18 cellular contexts compared by ENCODE assay signal in the genomic region with DNA sequence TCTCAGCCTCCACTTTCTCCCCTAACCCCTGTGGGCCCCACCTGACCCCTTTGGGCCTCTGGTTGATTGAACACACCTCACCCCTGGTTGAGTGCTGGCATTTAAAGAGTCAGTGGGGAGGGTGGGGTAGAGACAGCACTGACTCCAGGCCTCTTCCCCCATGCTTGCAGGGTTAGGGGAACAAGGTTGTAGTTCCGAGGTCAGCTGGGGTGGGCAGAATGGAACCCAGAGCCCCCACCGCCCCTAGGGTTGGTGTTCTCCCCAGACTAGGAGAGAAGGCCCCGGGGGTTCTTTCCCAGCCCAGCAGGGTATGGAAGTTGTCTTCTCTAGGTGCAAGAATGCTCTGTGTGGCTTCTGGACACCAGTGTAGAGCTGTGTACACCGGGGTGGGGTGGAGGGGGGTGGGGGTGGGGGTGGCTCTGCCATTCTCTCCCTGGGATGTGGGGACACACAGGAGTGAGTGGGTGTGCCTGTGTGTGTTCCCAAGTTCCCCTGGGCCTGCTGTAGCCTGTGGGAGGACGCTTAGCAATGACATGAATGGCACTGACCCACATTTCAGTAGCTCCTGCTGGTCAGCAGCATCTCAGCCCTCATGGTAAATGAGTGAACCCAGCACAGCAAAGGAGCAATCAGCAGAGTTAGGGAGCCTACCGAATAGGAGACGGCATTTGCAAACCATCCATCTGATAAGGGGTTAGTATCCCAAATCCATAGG. TPM values are rescaled to one million over a fixed set of nuclear protein-coding genes. Genes with fewer than 3 reads are reported as not detected.
DNase-seq lines count a peak whose midpoint lies in the region; ATAC-seq and TF ChIP-seq lines count a peak whose summit lies in the region.
"Had no signal": no experiment of that assay in that cellular context is flagged by ENCODE, and none has a peak within 500 bp of the region (broad histone marks: within the 10 kb centered on the region; RNA-seq: fewer than 3 reads in every experiment).

No MANE protein-coding gene starts in this region.

- no peak overlapping the region for H3K4me3 ChIP-seq in HEK293 (ENCODE audit: low read depth, low read length)
- no peak overlapping the region for H3K4me3 ChIP-seq in sigmoid colon
- H3K4me3 ChIP-seq in spleen = no peak overlapping the region
- H3K4me3 ChIP-seq: HAP-1 had no signal

- no peak overlapping the region for H3K27ac ChIP-seq in HEK293 (ENCODE audit: extremely low read depth, low read depth, low read length)
- H3K27ac ChIP-seq in sigmoid colon = no peak overlapping the region
- H3K27ac ChIP-seq in spleen = no peak overlapping the region
- H3K27ac ChIP-seq: 22Rv1, HL-60 had no signal

- H3K36me3 ChIP-seq in HEK293 (ENCODE audit: control insufficient read depth in 2 of 2, insufficient read depth in 1 of 2, low read length in 2 of 2) = peaks cover 0 to 19% of the 10 kb centered on the region in 2 experiments; a peak in 1 of 3 replicates
- H3K36me3 ChIP-seq in sigmoid colon = peaks cover 0 to 54% (median 0%) of the 10 kb centered on the region in 4 donors
- peaks cover 0 to 57% (median 1%) of the 10 kb centered on the region in 6 donors for H3K36me3 ChIP-seq in spleen
- H3K36me3 ChIP-seq: HAP-1 had no signal

- H3K27me3 ChIP-seq in sigmoid colon (no peaks in the 10 kb centered on the region), spleen (replicated peaks in 1 of 7) (no peaks in the 10 kb centered on the region)

- no peak for TF ChIP-seq CTCF in HEK293 (tag by site-specific recombination; IDR thresholded peaks at IDR 0.05)
- no peak for TF ChIP-seq CTCF in chondrocyte (IDR thresholded peaks at IDR 0.05)
- no peak for TF ChIP-seq CTCF in sigmoid colon (IDR thresholded peaks at IDR 0.05)
- no peak for TF ChIP-seq CTCF in spleen (IDR thresholded peaks at IDR 0.05 in 8 of 11, conservative IDR thresholded peaks at IDR 0.05 in 3 of 11)

- intact Hi-C loops in sigmoid colon (cut with DNase I) (no loop called here), spleen (cut with DNase I; ENCODE audit: low total_unique reads) (no loop called here)

- H3K4me3 Mint-ChIP-seq in activated naive CD8-positive, alpha-beta T cell treated with anti-CD3 and anti-CD28 coated beads, Interleukin-2, amount 10 ng/mL, durations not matched to agents 7 days and 5 days = peak overlapping the region; percentile 29
- H3K4me3 Mint-ChIP-seq in activated naive CD8-positive, alpha-beta T cell treated with anti-CD3 and anti-CD28 coated beads for 36 hours = no peak overlapping the region
- H3K4me3 Mint-ChIP-seq in chondrocyte (ENCODE audit: unreplicated experiment) = no peak overlapping the region
- H3K4me3 Mint-ChIP-seq: CD4-positive, CD25-positive, alpha-beta regulatory T cell; HFFc6 had no signal

- 87 to 92% methylated on average over 7 of the region's 7 CpGs for WGBS in sigmoid colon, 2 donors
- 76 to 89% (median 87%) methylated on average over 6 to 7 of the region's 7 CpGs for WGBS in spleen, 5 donors

- CTCF ChIA-PET in HEK293 (lab: Yijun Ruan, JAX) = interaction anchor here (0.6 kb wide), 1 partner anchor 10 kb away, joined by 3 read pairs; no protein-coding TSS in a partner anchor

- H3K27me3 Mint-ChIP-seq in activated naive CD8-positive, alpha-beta T cell treated with anti-CD3 and anti-CD28 coated beads, Interleukin-2, amount 10 ng/mL, durations not matched to agents 7 days and 5 days = peaks cover 3% of the 10 kb centered on the region
- H3K27me3 Mint-ChIP-seq in activated naive CD8-positive, alpha-beta T cell treated with anti-CD3 and anti-CD28 coated beads for 36 hours = no peaks in the 10 kb centered on the region
- no peaks in the 10 kb centered on the region for H3K27me3 Mint-ChIP-seq in chondrocyte (ENCODE audit: low read depth)
- H3K27me3 Mint-ChIP-seq: CD4-positive, CD25-positive, alpha-beta regulatory T cell had no signal

- H3K4me1 ChIP-seq in HEK293 (ENCODE audit: control insufficient read depth, insufficient read depth, low read length) = no peaks in the 10 kb centered on the region
- H3K4me1 ChIP-seq in sigmoid colon = no peaks in the 10 kb centered on the region
- peaks cover 0 to 29% (median 8%) of the 10 kb centered on the region in 6 donors for H3K4me1 ChIP-seq in spleen
- H3K4me1 ChIP-seq: HAP-1 had no signal

- no peaks in the 10 kb centered on the region for H3K9me3 Mint-ChIP-seq in activated naive CD8-positive, alpha-beta T cell treated with anti-CD3 and anti-CD28 coated beads, Interleukin-2, amount 10 ng/mL, durations not matched to agents 7 days and 5 days
- no peaks in the 10 kb centered on the region for H3K9me3 Mint-ChIP-seq in activated naive CD8-positive, alpha-beta T cell treated with anti-CD3 and anti-CD28 coated beads for 36 hours
- no peaks in the 10 kb centered on the region for H3K9me3 Mint-ChIP-seq in chondrocyte (ENCODE audit: low read depth)
- H3K9me3 Mint-ChIP-seq: CD4-positive, CD25-positive, alpha-beta regulatory T cell; HFFc6 had no signal

- TF ChIP-seq EP300 in sigmoid colon (IDR thresholded peaks at IDR 0.05) = no peak

- no peak for DNase-seq in activated naive CD8-positive, alpha-beta T cell treated with anti-CD3 and anti-CD28 coated beads, Interleukin-2, amount 10 ng/mL, durations not matched to agents 7 days and 5 days
- DNase-seq in activated naive CD8-positive, alpha-beta T cell treated with anti-CD3 and anti-CD28 coated beads for 36 hours = no peak
- peak; percentile 54 for DNase-seq in chondrocyte (ENCODE audit: low spot score)
- peak; percentile 32 for DNase-seq in sigmoid colon
- DNase-seq in spleen = no peak
- DNase-seq in NCI-H2029 (lab: John Stamatoyannopoulos, UW) = no peak
- DNase-seq: Calu3; CD4-positive, CD25-positive, alpha-beta regulatory T cell; DMS 273 treated with DMSO at 0.1 percent for 48 hours; HFFc6 had no signal

- TF ChIP-seq POLR2A in sigmoid colon (IDR thresholded peaks at IDR 0.05) (no peak), spleen (IDR thresholded peaks at IDR 0.05) (no peak)

- ATAC-seq in activated naive CD8-positive, alpha-beta T cell treated with anti-CD3 and anti-CD28 coated beads, Interleukin-2, amount 10 ng/mL, durations not matched to agents 7 days and 5 days (ENCODE audit: low read depth) = no peak
- no peak for ATAC-seq in GM19328 (IDR thresholded peaks at IDR 0.05; ENCODE audit: unreplicated experiment)

- POLR2A ChIA-PET in activated naive CD8-positive, alpha-beta T cell treated with anti-CD3 and anti-CD28 coated beads, Interleukin-2, amount 10 ng/mL, durations not matched to agents 7 days and 5 days (lab: Charles Lee) = interaction anchor here (0.6 to 1.2 kb wide), 2 partner anchors 9 to 32 kb away, joined by 4 to 5 read pairs; no protein-coding TSS in a partner anchor
- POLR2A ChIA-PET in HEK293 (lab: Yijun Ruan, JAX) = no interaction called here

- H3K9me3 ChIP-seq in HEK293 (ENCODE audit: control insufficient read depth, insufficient read depth, low read depth, low read length) (no peaks in the 10 kb centered on the region), sigmoid colon (no peaks in the 10 kb centered on the region), spleen (no peaks in the 10 kb centered on the region)
- H3K9me3 ChIP-seq: HAP-1 had no signal

- H3K36me3 Mint-ChIP-seq in activated naive CD8-positive, alpha-beta T cell treated with anti-CD3 and anti-CD28 coated beads, Interleukin-2, amount 10 ng/mL, durations not matched to agents 7 days and 5 days = no peaks in the 10 kb centered on the region
- H3K36me3 Mint-ChIP-seq in activated naive CD8-positive, alpha-beta T cell treated with anti-CD3 and anti-CD28 coated beads for 36 hours = no peaks in the 10 kb centered on the region
- H3K36me3 Mint-ChIP-seq in chondrocyte (ENCODE audit: low read depth) = no peaks in the 10 kb centered on the region
- H3K36me3 Mint-ChIP-seq: CD4-positive, CD25-positive, alpha-beta regulatory T cell had no signal

- peaks cover 31% of the 10 kb centered on the region for H3K4me1 Mint-ChIP-seq in activated naive CD8-positive, alpha-beta T cell treated with anti-CD3 and anti-CD28 coated beads, Interleukin-2, amount 10 ng/mL, durations not matched to agents 7 days and 5 days
- peaks cover 8% of the 10 kb centered on the region for H3K4me1 Mint-ChIP-seq in activated naive CD8-positive, alpha-beta T cell treated with anti-CD3 and anti-CD28 coated beads for 36 hours
- H3K4me1 Mint-ChIP-seq in chondrocyte (ENCODE audit: low read depth) = no peaks in the 10 kb centered on the region

- H3K27ac Mint-ChIP-seq in activated naive CD8-positive, alpha-beta T cell treated with anti-CD3 and anti-CD28 coated beads, Interleukin-2, amount 10 ng/mL, durations not matched to agents 7 days and 5 days = no peak overlapping the region
- H3K27ac Mint-ChIP-seq in activated naive CD8-positive, alpha-beta T cell treated with anti-CD3 and anti-CD28 coated beads for 36 hours = no peak overlapping the region
- H3K27ac Mint-ChIP-seq in chondrocyte (ENCODE audit: unreplicated experiment) = no peak overlapping the region
- H3K27ac Mint-ChIP-seq: HFFc6 had no signal

TF ChIP-seq in HEK293, 187 proteins besides CTCF, POLR2A, EP300 and RAD21:
- TF ChIP-seq, protein P1, sequence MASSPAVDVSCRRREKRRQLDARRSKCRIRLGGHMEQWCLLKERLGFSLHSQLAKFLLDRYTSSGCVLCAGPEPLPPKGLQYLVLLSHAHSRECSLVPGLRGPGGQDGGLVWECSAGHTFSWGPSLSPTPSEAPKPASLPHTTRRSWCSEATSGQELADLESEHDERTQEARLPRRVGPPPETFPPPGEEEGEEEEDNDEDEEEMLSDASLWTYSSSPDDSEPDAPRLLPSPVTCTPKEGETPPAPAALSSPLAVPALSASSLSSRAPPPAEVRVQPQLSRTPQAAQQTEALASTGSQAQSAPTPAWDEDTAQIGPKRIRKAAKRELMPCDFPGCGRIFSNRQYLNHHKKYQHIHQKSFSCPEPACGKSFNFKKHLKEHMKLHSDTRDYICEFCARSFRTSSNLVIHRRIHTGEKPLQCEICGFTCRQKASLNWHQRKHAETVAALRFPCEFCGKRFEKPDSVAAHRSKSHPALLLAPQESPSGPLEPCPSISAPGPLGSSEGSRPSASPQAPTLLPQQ (tag by site-specific recombination; IDR thresholded peaks at IDR 0.05) = 0 out of 2 replicates have a peak, but pooled peaks have one; percentile 46
- 0 out of 2 replicates have a peak, but pooled peaks have one; percentile 11 for TF ChIP-seq EGR2 (tag by site-specific recombination; IDR thresholded peaks at IDR 0.05; ENCODE audit: low read depth)
- TF ChIP-seq ZBTB1 (tag by site-specific recombination; IDR thresholded peaks at IDR 0.05) = no peak
TF ChIP-seq in HEK293: peak in this region for 2.

RNA-seq across cellular contexts. Expression of a gene that starts 33.6 kb away (rescaled TPM):
- 100 to 1,000 TPM; 165 to 170 TPM for total RNA-seq in activated naive CD8-positive, alpha-beta T cell treated with anti-CD3 and anti-CD28 coated beads, Interleukin-2, amount 10 ng/mL, durations not matched to agents 7 days and 5 days
- total RNA-seq in activated naive CD8-positive, alpha-beta T cell treated with anti-CD3 and anti-CD28 coated beads for 36 hours = 10 to 100 TPM; 44.7 to 46.9 TPM
- total RNA-seq in chondrocyte = not detected in 3 replicates
- 1 to 10 TPM in 2 of 4 donors, under 1 TPM in 2; 0.16 to 2.8 (median 1.0) TPM for total RNA-seq in sigmoid colon
- 1 to 10 TPM in 2 of 3 donors, not detected in 1; 1.6 to 5.0 TPM for polyA plus RNA-seq in sigmoid colon
- 10 to 100 TPM; 41.5 to 79.6 (median 56.8) TPM for total RNA-seq in spleen
- polyA plus RNA-seq in spleen = 10 to 100 TPM in 1 of 3 donors, 1 to 10 TPM in 2; 6.6 to 11.3 (median 7.0) TPM
- total RNA-seq: A673, Calu3, H1, HFFc6 had no signal
- polyA plus RNA-seq: BJ had no signal

Comparison
In these comparisons a context has a peak if more than half of its experiments do, and no peak if none do; other contexts are left out.
1. DNase-seq: peak in chondrocyte (single experiment) and sigmoid colon (single experiment); none in activated naive CD8-positive, alpha-beta T cell treated with anti-CD3 and anti-CD28 coated beads, Interleukin-2, amount 10 ng/mL, durations not matched to agents 7 days and 5 days (single experiment), activated naive CD8-positive, alpha-beta T cell treated with anti-CD3 and anti-CD28 coated beads for 36 hours (single experiment), spleen (single experiment) and NCI-H2029 (single experiment).
2. RNA of a gene that starts 33.6 kb away (total RNA-seq): 165 to 170 TPM in activated naive CD8-positive, alpha-beta T cell treated with anti-CD3 and anti-CD28 coated beads, Interleukin-2, amount 10 ng/mL, durations not matched to agents 7 days and 5 days, 41.5 to 79.6 TPM in spleen and 44.7 to 46.9 TPM in activated naive CD8-positive, alpha-beta T cell treated with anti-CD3 and anti-CD28 coated beads for 36 hours; 0.16 to 2.8 TPM in sigmoid colon and not detected in chondrocyte; every median in the first group is over 10 times any median in the second.